8 cellular contexts compared by ENCODE assay signal in the genomic region with DNA sequence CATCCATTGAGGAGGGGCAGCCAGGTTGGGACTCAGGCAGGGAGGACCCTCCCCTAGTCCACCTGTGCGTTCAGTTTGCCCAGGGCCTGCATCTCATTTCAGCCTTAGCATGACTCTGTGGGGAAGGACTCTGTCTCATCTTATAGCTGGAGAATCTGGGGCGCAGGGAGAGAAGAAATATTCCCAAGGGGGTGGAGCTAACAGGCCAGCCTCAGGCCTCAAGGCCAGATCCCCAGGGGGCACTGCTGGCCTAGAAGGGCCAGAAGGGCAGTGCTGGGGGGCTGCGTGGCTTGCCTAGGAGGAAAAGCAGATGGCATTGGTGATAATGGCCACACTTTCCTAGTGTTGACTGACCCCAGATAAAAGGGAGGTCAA. TPM values are rescaled to one million over a fixed set of nuclear protein-coding genes. Genes with fewer than 3 reads are reported as not detected.
DNase-seq lines count a peak whose midpoint lies in the region; ATAC-seq and TF ChIP-seq lines count a peak whose summit lies in the region.

No MANE protein-coding gene starts in this region.

- H3K36me3 ChIP-seq in CD8-positive, alpha-beta T cell (ENCODE audit: insufficient read depth, low read length), result no peaks in the 10 kb centered on the region
- peaks cover 96% of the 10 kb centered on the region for H3K36me3 ChIP-seq in RWPE2 (ENCODE audit: low read depth)
- peaks cover 4 to 92% of the 10 kb centered on the region in 2 donors for H3K36me3 ChIP-seq in gastroesophageal sphincter
- no peaks in the 10 kb centered on the region for H3K36me3 ChIP-seq in effector memory CD4-positive, alpha-beta T cell (ENCODE audit: control insufficient read depth, insufficient read depth, low read length)

- H3K4me3 ChIP-seq in CD8-positive, alpha-beta T cell (ENCODE audit: low read depth, low read length), result peak overlapping the region; percentile 48
- H3K4me3 ChIP-seq in RWPE2 (ENCODE audit: severe bottlenecking) (no peak overlapping the region), gastroesophageal sphincter (peak overlapping the region in 1 of 2 donors; percentile 40)
- H3K4me3 ChIP-seq in effector memory CD4-positive, alpha-beta T cell (ENCODE audit: insufficient read depth, low read depth, low read length, poor library complexity, severe bottlenecking), result no peak overlapping the region

- no peak overlapping the region for H3K27ac Mint-ChIP-seq in CD8-positive, alpha-beta T cell

- peaks cover 19% of the 10 kb centered on the region for H3K4me1 Mint-ChIP-seq in CD8-positive, alpha-beta T cell (ENCODE audit: low read depth)

- H3K9me3 ChIP-seq in CD8-positive, alpha-beta T cell (ENCODE audit: low read length), result no peaks in the 10 kb centered on the region
- H3K9me3 ChIP-seq in RWPE2 (ENCODE audit: severe bottlenecking) (no peaks in the 10 kb centered on the region), gastroesophageal sphincter (no peaks in the 10 kb centered on the region)
- no peaks in the 10 kb centered on the region for H3K9me3 ChIP-seq in effector memory CD4-positive, alpha-beta T cell (ENCODE audit: control insufficient read depth, low read length)

- TF ChIP-seq CTCF in CD8-positive, alpha-beta T cell (IDR thresholded peaks at IDR 0.05), result no peak
- no peak for TF ChIP-seq CTCF in RWPE2 (IDR thresholded peaks at IDR 0.05; ENCODE audit: poor library complexity, severe bottlenecking)
- no peak for TF ChIP-seq CTCF in gastroesophageal sphincter (IDR thresholded peaks at IDR 0.05)

- no peaks in the 10 kb centered on the region for H3K27me3 ChIP-seq in CD8-positive, alpha-beta T cell (ENCODE audit: insufficient read depth, low read length)
- no peaks in the 10 kb centered on the region for H3K27me3 ChIP-seq in RWPE2 (ENCODE audit: insufficient read depth, poor library complexity, severe bottlenecking)
- no peaks in the 10 kb centered on the region for H3K27me3 ChIP-seq in gastroesophageal sphincter
- no peaks in the 10 kb centered on the region for H3K27me3 ChIP-seq in effector memory CD4-positive, alpha-beta T cell (replicated peaks; ENCODE audit: control insufficient read depth, insufficient read depth, low read length, poor library complexity, severe bottlenecking)

- no peak for TF ChIP-seq POLR2A in gastroesophageal sphincter (IDR thresholded peaks at IDR 0.05)

- WGBS in gastroesophageal sphincter (ENCODE audit: low coverage in 1 of 2), 2 donors, result 100% methylated on average over 1 of the region's 3 CpGs; no CpG with 5 or more reads in 1 of the 2 donors

- H3K9me3 Mint-ChIP-seq in CD8-positive, alpha-beta T cell, result no peaks in the 10 kb centered on the region

- peaks cover 20% of the 10 kb centered on the region for H3K4me1 ChIP-seq in CD8-positive, alpha-beta T cell (ENCODE audit: insufficient read depth, low read length)
- peaks cover 55% of the 10 kb centered on the region for H3K4me1 ChIP-seq in RWPE2 (ENCODE audit: insufficient read depth, poor library complexity, severe bottlenecking)
- H3K4me1 ChIP-seq in gastroesophageal sphincter, result peaks cover 26 to 99% (median 88%) of the 10 kb centered on the region in 3 donors
- peaks cover 23% of the 10 kb centered on the region for H3K4me1 ChIP-seq in effector memory CD4-positive, alpha-beta T cell (ENCODE audit: control insufficient read depth, insufficient read depth, low read length, poor library complexity, severe bottlenecking)

- no peaks in the 10 kb centered on the region for H3K36me3 Mint-ChIP-seq in CD8-positive, alpha-beta T cell

- H3K4me3 Mint-ChIP-seq in CD8-positive, alpha-beta T cell, result peak overlapping the region; percentile 75

- intact Hi-C loops in CD8-positive, alpha-beta T cell (cut with DNase I, micrococcal nuclease), result no loop called here

- CTCF ChIA-PET in CD8-positive, alpha-beta T cell (lab: Charles Lee), result interaction anchor here (0.6 to 4.0 kb wide), 6 partner anchors 9 to 150 kb away, joined by 3 to 20 read pairs (median 4); a partner anchor contains a TSS

- H3K27me3 Mint-ChIP-seq in CD8-positive, alpha-beta T cell (ENCODE audit: low read depth), result peaks cover 3% of the 10 kb centered on the region

- DNase-seq in CD8-positive, alpha-beta T cell, result no peak
- DNase-seq in RWPE2 (ENCODE audit: low spot score), result no peak
- peak; percentile 29 for DNase-seq in pons (ENCODE audit: low spot score)
- DNase-seq in SIG-M5 (lab: John Stamatoyannopoulos, UW), result no peak
- no peak for DNase-seq in effector memory CD4-positive, alpha-beta T cell

- POLR2A ChIA-PET in CD8-positive, alpha-beta T cell (lab: Charles Lee), result no interaction called here

- no peak for ATAC-seq in CD8-positive, alpha-beta T cell
- ATAC-seq in RWPE2 (ENCODE audit: low read depth) (no peak), gastroesophageal sphincter (no peak), HG02970 (IDR thresholded peaks at IDR 0.05; ENCODE audit: low FRiP score, unreplicated experiment) (no peak), GM21717 (IDR thresholded peaks at IDR 0.05; ENCODE audit: unreplicated experiment) (no peak)

- no peak for TF ChIP-seq EP300 in gastroesophageal sphincter (IDR thresholded peaks at IDR 0.05)

- no peak overlapping the region for H3K27ac ChIP-seq in CD8-positive, alpha-beta T cell (ENCODE audit: low read depth, low read length)
- H3K27ac ChIP-seq in RWPE2 (ENCODE audit: poor library complexity, severe bottlenecking) (peak overlapping the region; percentile 96), gastroesophageal sphincter (peak overlapping the region; percentile 61 to 100 (median 99))
- no peak overlapping the region for H3K27ac ChIP-seq in effector memory CD4-positive, alpha-beta T cell (ENCODE audit: insufficient read depth, low read length, poor library complexity, severe bottlenecking)

RNA-seq across cellular contexts. Expression of a gene that starts 10.9 kb away (rescaled TPM):
- not detected for total RNA-seq in CD8-positive, alpha-beta T cell
- 100 to 1,000 TPM in 3 of 4 donors, 10 to 100 TPM in 1; 93.2 to 226 (median 153) TPM for total RNA-seq in gastroesophageal sphincter

Comparison
In these comparisons a context has a peak if more than half of its experiments do, and no peak if none do; other contexts are left out.
1. H3K27ac ChIP-seq: peak in RWPE2 (single experiment) and gastroesophageal sphincter (4 of 4); none in CD8-positive, alpha-beta T cell (single experiment) and effector memory CD4-positive, alpha-beta T cell (single experiment).
2. RNA of a gene that starts 10.9 kb away (total RNA-seq): 93.2 to 226 TPM in gastroesophageal sphincter; not detected in CD8-positive, alpha-beta T cell; every median in the first group is over 10 times any median in the second.